Comparison of ENCODE assay signal across 13 cellular contexts in genomic region chr11:2518983-2519340, GRCh38.
DNase-seq lines count a peak whose midpoint lies in the region; ATAC-seq and TF ChIP-seq lines count a peak whose summit lies in the region.
"Had no signal": no experiment of that assay in that cellular context is flagged by ENCODE, and none has a peak within 500 bp of the region (broad histone marks: within the 10 kb centered on the region; RNA-seq: fewer than 3 reads in every experiment).

No MANE protein-coding gene starts in this region.

- BruUV-seq in mammary epithelial cell (replicated peaks; lab: Mats Ljungman, UMichigan): no TSS peak

- intact Hi-C loops in breast epithelium (cut with DNase I; ENCODE audit: low total_unique reads): no loop called here
- intact Hi-C loops in mammary epithelial cell (cut with micrococcal nuclease): no loop called here
- intact Hi-C loops in activated CD4-positive, alpha-beta T cell treated with anti-CD3 and anti-CD28 coated beads, Interleukin-2, amount 10 ng/mL, durations not matched to agents 24 days and 14 days (cut with micrococcal nuclease): no loop called here

- TF ChIP-seq EP300 in upper lobe of left lung (IDR thresholded peaks at IDR 0.05): no peak

- dilution Hi-C loops in mammary epithelial cell (cut with HindIII; ENCODE audit: low sequenced_read_pairs): no loop called here

- no peak overlapping the region for H3K27ac ChIP-seq in breast epithelium
- H3K27ac ChIP-seq in mammary epithelial cell (ENCODE audit: insufficient read depth, low read depth, low read length): no peak overlapping the region
- no peak overlapping the region for H3K27ac ChIP-seq in upper lobe of left lung
- H3K27ac ChIP-seq: ascending aorta had no signal

- H3K9me3 ChIP-seq in breast epithelium (no peaks in the 10 kb centered on the region), mammary epithelial cell (replicated peaks; ENCODE audit: insufficient read depth, low read length) (no peaks in the 10 kb centered on the region), upper lobe of left lung (no peaks in the 10 kb centered on the region)
- H3K9me3 ChIP-seq: ascending aorta had no signal

- TF ChIP-seq CTCF in breast epithelium (IDR thresholded peaks at IDR 0.05) (no peak), mammary epithelial cell (conservative IDR thresholded peaks at IDR 0.05 in 1 of 2, IDR thresholded peaks at IDR 0.05 in 1 of 2; ENCODE audit: extremely low read depth in 1 of 2, insufficient read depth in 1 of 2, low read depth in 1 of 2, low read length in 2 of 2) (no peak), mesothelial cell of epicardium (IDR thresholded peaks at IDR 0.05; ENCODE audit: unreplicated experiment) (no peak), upper lobe of left lung (IDR thresholded peaks at IDR 0.05) (no peak)

- H3K4me1 ChIP-seq in breast epithelium: no peaks in the 10 kb centered on the region
- H3K4me1 ChIP-seq in mammary epithelial cell (ENCODE audit: insufficient read depth, low read length): no peaks in the 10 kb centered on the region
- H3K4me1 ChIP-seq in upper lobe of left lung: no peaks in the 10 kb centered on the region
- H3K4me1 ChIP-seq: ascending aorta had no signal

- WGBS in mammary epithelial cell (ENCODE audit: low coverage, missing lambda C conversion rate): 87% methylated on average over 3 of the region's 8 CpGs
- WGBS in upper lobe of left lung, 2 donors: 75 to 81% methylated on average over 2 to 8 of the region's 8 CpGs

- H3K4me2 ChIP-seq in mammary epithelial cell (ENCODE audit: insufficient read depth, low read depth, low read length): no peak overlapping the region

- H3K4me1 Mint-ChIP-seq in activated naive CD4-positive, alpha-beta T cell treated with anti-CD3 and anti-CD28 coated beads, Interleukin-2, amount 10 ng/mL, durations not matched to agents 7 days and 5 days: no peaks in the 10 kb centered on the region
- no peaks in the 10 kb centered on the region for H3K4me1 Mint-ChIP-seq in mesothelial cell of epicardium
- H3K4me1 Mint-ChIP-seq in activated CD4-positive, alpha-beta T cell treated with anti-CD3 and anti-CD28 coated beads, Interleukin-2, amount 10 ng/mL, durations not matched to agents 24 days and 14 days: no peaks in the 10 kb centered on the region
- H3K4me1 Mint-ChIP-seq: activated CD4-positive, alpha-beta T cell treated with anti-CD3 and anti-CD28 coated beads, Interleukin-2, amount 10 ng/mL, durations not matched to agents 7 days and 5 days; natural killer cell had no signal

- in situ Hi-C loops in mammary epithelial cell (cut with MboI; ENCODE audit: low sequenced_read_pairs in 2 of 2): no loop called here

- DNase-seq in breast epithelium (ENCODE audit: low spot score in 2 of 2) (peak; percentile 9 to 34), mammary epithelial cell (no peak), mesothelial cell of epicardium (ENCODE audit: low spot score in 2 of 2, unreplicated experiment in 2 of 2) (peak; percentile 12 to 21), upper lobe of left lung (peak; percentile 12 to 49), AG20443 (ENCODE audit: low spot score) (no peak)
- DNase-seq in activated naive CD4-positive, alpha-beta T cell treated with anti-CD3 and anti-CD28 coated beads, Interleukin-2, amount 10 ng/mL, durations not matched to agents 7 days and 5 days: peak; percentile 12
- DNase-seq in activated CD4-positive, alpha-beta T cell treated with anti-CD3 and anti-CD28 coated beads, Interleukin-2, amount 10 ng/mL, durations not matched to agents 24 days and 14 days: no peak
- DNase-seq: activated CD4-positive, alpha-beta T cell treated with anti-CD3 and anti-CD28 coated beads, Interleukin-2, amount 10 ng/mL, durations not matched to agents 7 days and 5 days; natural killer cell; NCI-H1105 treated with DMSO at 0.1 percent for 48 hours; OCI-M1 had no signal

- no peak overlapping the region for H3K4me3 ChIP-seq in breast epithelium
- H3K4me3 ChIP-seq in mammary epithelial cell (replicated peaks in 1 of 3; ENCODE audit: insufficient read depth in 1 of 3, low read depth in 2 of 3, low read length in 3 of 3): no peak overlapping the region
- H3K4me3 ChIP-seq in upper lobe of left lung: no peak overlapping the region
- H3K4me3 ChIP-seq: ascending aorta had no signal

- H3K27me3 ChIP-seq in breast epithelium (no peaks in the 10 kb centered on the region), mammary epithelial cell (ENCODE audit: insufficient read depth, low read length) (peaks cover 7% of the 10 kb centered on the region), upper lobe of left lung (no peaks in the 10 kb centered on the region)
- H3K27me3 ChIP-seq: ascending aorta had no signal

- H3K27ac Mint-ChIP-seq in activated naive CD4-positive, alpha-beta T cell treated with anti-CD3 and anti-CD28 coated beads, Interleukin-2, amount 10 ng/mL, durations not matched to agents 7 days and 5 days: no peak overlapping the region
- H3K27ac Mint-ChIP-seq in mesothelial cell of epicardium: no peak overlapping the region
- no peak overlapping the region for H3K27ac Mint-ChIP-seq in activated CD4-positive, alpha-beta T cell treated with anti-CD3 and anti-CD28 coated beads, Interleukin-2, amount 10 ng/mL, durations not matched to agents 24 days and 14 days
- H3K27ac Mint-ChIP-seq: activated CD4-positive, alpha-beta T cell treated with anti-CD3 and anti-CD28 coated beads, Interleukin-2, amount 10 ng/mL, durations not matched to agents 7 days and 5 days; natural killer cell had no signal

- H3K27me3 Mint-ChIP-seq in activated naive CD4-positive, alpha-beta T cell treated with anti-CD3 and anti-CD28 coated beads, Interleukin-2, amount 10 ng/mL, durations not matched to agents 7 days and 5 days: no peaks in the 10 kb centered on the region
- peaks cover 20% of the 10 kb centered on the region for H3K27me3 Mint-ChIP-seq in mesothelial cell of epicardium (ENCODE audit: low read depth)
- no peaks in the 10 kb centered on the region for H3K27me3 Mint-ChIP-seq in activated CD4-positive, alpha-beta T cell treated with anti-CD3 and anti-CD28 coated beads, Interleukin-2, amount 10 ng/mL, durations not matched to agents 24 days and 14 days
- H3K27me3 Mint-ChIP-seq: activated CD4-positive, alpha-beta T cell treated with anti-CD3 and anti-CD28 coated beads, Interleukin-2, amount 10 ng/mL, durations not matched to agents 7 days and 5 days had no signal

- CTCF ChIA-PET in mammary epithelial cell (lab: Charles Lee; ENCODE audit: low non-redundant PET): no interaction called here
- CTCF ChIA-PET in activated naive CD4-positive, alpha-beta T cell treated with anti-CD3 and anti-CD28 coated beads, Interleukin-2, amount 10 ng/mL, durations not matched to agents 7 days and 5 days (lab: Charles Lee): interaction anchor here (0.8 kb wide), 1 partner anchor 98 kb away, joined by 4 read pairs; no protein-coding TSS in a partner anchor

- no peak for ATAC-seq in upper lobe of left lung (ENCODE audit: low FRiP score in 2 of 2)
- no peak for ATAC-seq in GM18858 (IDR thresholded peaks at IDR 0.05; ENCODE audit: unreplicated experiment)
- ATAC-seq: natural killer cell had no signal

- no peaks in the 10 kb centered on the region for H3K36me3 ChIP-seq in breast epithelium
- no peaks in the 10 kb centered on the region for H3K36me3 ChIP-seq in mammary epithelial cell (ENCODE audit: insufficient read depth, low read length)
- no peaks in the 10 kb centered on the region for H3K36me3 ChIP-seq in upper lobe of left lung
- H3K36me3 ChIP-seq: ascending aorta had no signal

- no peak overlapping the region for H3K9ac ChIP-seq in mammary epithelial cell (ENCODE audit: insufficient read depth, low read length)

- no peaks in the 10 kb centered on the region for H4K20me1 ChIP-seq in mammary epithelial cell (ENCODE audit: insufficient read depth, low read length)

- H3K4me3 Mint-ChIP-seq in activated naive CD4-positive, alpha-beta T cell treated with anti-CD3 and anti-CD28 coated beads, Interleukin-2, amount 10 ng/mL, durations not matched to agents 7 days and 5 days: no peak overlapping the region
- H3K4me3 Mint-ChIP-seq in mesothelial cell of epicardium: no peak overlapping the region
- H3K4me3 Mint-ChIP-seq in activated CD4-positive, alpha-beta T cell treated with anti-CD3 and anti-CD28 coated beads, Interleukin-2, amount 10 ng/mL, durations not matched to agents 24 days and 14 days: no peak overlapping the region
- H3K4me3 Mint-ChIP-seq: activated CD4-positive, alpha-beta T cell treated with anti-CD3 and anti-CD28 coated beads, Interleukin-2, amount 10 ng/mL, durations not matched to agents 7 days and 5 days; natural killer cell had no signal

- no peaks in the 10 kb centered on the region for H3K9me3 Mint-ChIP-seq in activated naive CD4-positive, alpha-beta T cell treated with anti-CD3 and anti-CD28 coated beads, Interleukin-2, amount 10 ng/mL, durations not matched to agents 7 days and 5 days
- H3K9me3 Mint-ChIP-seq in mesothelial cell of epicardium: no peaks in the 10 kb centered on the region
- H3K9me3 Mint-ChIP-seq in activated CD4-positive, alpha-beta T cell treated with anti-CD3 and anti-CD28 coated beads, Interleukin-2, amount 10 ng/mL, durations not matched to agents 24 days and 14 days: no peaks in the 10 kb centered on the region
- H3K9me3 Mint-ChIP-seq: activated CD4-positive, alpha-beta T cell treated with anti-CD3 and anti-CD28 coated beads, Interleukin-2, amount 10 ng/mL, durations not matched to agents 7 days and 5 days; natural killer cell had no signal

- H2AFZ ChIP-seq in mammary epithelial cell (ENCODE audit: low read depth, low read length): no peak overlapping the region

- no peaks in the 10 kb centered on the region for H3K79me2 ChIP-seq in mammary epithelial cell (ENCODE audit: insufficient read depth, low read length)

- no peaks in the 10 kb centered on the region for H3K36me3 Mint-ChIP-seq in activated naive CD4-positive, alpha-beta T cell treated with anti-CD3 and anti-CD28 coated beads, Interleukin-2, amount 10 ng/mL, durations not matched to agents 7 days and 5 days
- no peaks in the 10 kb centered on the region for H3K36me3 Mint-ChIP-seq in mesothelial cell of epicardium
- no peaks in the 10 kb centered on the region for H3K36me3 Mint-ChIP-seq in activated CD4-positive, alpha-beta T cell treated with anti-CD3 and anti-CD28 coated beads, Interleukin-2, amount 10 ng/mL, durations not matched to agents 24 days and 14 days (ENCODE audit: low read depth)
- H3K36me3 Mint-ChIP-seq: natural killer cell had no signal

- TF ChIP-seq POLR2A in breast epithelium (IDR thresholded peaks at IDR 0.05) (no peak), upper lobe of left lung (IDR thresholded peaks at IDR 0.05) (no peak)

Comparison
In these comparisons a context has a peak if more than half of its experiments do, and no peak if none do; other contexts are left out.
1. DNase-seq: peak in breast epithelium (2 of 2), activated naive CD4-positive, alpha-beta T cell treated with anti-CD3 and anti-CD28 coated beads, Interleukin-2, amount 10 ng/mL, durations not matched to agents 7 days and 5 days (single experiment), mesothelial cell of epicardium (2 of 2) and upper lobe of left lung (2 of 2); none in mammary epithelial cell (single experiment), AG20443 (single experiment) and activated CD4-positive, alpha-beta T cell treated with anti-CD3 and anti-CD28 coated beads, Interleukin-2, amount 10 ng/mL, durations not matched to agents 24 days and 14 days (single experiment).